1 cellular context compared by ENCODE assay signal in the genomic region with DNA sequence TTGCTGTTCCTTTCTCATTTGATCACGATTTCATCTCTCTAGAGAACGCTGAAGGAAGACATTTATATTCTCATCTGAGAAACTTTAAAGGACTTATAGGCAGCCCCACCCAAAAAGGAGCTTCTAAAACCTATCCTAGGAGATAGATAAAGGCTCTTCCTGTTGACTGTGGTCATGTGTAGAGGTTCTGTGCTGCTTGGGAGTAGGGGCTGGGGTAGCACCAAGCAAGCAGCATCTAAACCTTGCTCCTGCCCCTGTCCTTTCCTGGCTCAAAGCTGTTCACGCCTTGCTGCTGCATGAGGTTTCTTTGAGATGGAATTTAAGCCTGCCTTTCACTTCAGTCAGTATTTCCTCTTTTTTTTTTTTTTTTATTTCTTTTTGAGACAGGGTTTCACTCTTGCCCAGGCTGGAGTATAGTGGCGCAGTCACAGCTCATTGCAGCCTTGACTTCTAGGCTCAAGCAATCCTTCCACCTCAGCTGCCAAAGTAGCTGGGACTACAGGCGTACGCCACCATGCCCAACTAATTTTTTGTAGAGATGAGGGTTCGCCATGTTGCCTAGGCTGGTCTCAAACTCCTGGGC.
TF ChIP-seq lines count a peak whose summit lies in the region.

No MANE protein-coding gene starts in this region.

TF ChIP-seq in GM23338, 12 proteins besides CTCF, POLR2A, EP300 and RAD21:
- TF ChIP-seq ZNF462 (CRISPR knock-in tag; IDR thresholded peaks at IDR 0.05) = no peak
- TF ChIP-seq, protein P1, sequence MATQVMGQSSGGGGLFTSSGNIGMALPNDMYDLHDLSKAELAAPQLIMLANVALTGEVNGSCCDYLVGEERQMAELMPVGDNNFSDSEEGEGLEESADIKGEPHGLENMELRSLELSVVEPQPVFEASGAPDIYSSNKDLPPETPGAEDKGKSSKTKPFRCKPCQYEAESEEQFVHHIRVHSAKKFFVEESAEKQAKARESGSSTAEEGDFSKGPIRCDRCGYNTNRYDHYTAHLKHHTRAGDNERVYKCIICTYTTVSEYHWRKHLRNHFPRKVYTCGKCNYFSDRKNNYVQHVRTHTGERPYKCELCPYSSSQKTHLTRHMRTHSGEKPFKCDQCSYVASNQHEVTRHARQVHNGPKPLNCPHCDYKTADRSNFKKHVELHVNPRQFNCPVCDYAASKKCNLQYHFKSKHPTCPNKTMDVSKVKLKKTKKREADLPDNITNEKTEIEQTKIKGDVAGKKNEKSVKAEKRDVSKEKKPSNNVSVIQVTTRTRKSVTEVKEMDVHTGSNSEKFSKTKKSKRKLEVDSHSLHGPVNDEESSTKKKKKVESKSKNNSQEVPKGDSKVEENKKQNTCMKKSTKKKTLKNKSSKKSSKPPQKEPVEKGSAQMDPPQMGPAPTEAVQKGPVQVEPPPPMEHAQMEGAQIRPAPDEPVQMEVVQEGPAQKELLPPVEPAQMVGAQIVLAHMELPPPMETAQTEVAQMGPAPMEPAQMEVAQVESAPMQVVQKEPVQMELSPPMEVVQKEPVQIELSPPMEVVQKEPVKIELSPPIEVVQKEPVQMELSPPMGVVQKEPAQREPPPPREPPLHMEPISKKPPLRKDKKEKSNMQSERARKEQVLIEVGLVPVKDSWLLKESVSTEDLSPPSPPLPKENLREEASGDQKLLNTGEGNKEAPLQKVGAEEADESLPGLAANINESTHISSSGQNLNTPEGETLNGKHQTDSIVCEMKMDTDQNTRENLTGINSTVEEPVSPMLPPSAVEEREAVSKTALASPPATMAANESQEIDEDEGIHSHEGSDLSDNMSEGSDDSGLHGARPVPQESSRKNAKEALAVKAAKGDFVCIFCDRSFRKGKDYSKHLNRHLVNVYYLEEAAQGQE (IDR thresholded peaks at IDR 0.05; ENCODE audit: unreplicated experiment) = no peak
- no peak for TF ChIP-seq EZH2phosphoT487 (IDR thresholded peaks at IDR 0.05; ENCODE audit: unreplicated experiment)
- TF ChIP-seq CREB1 (CRISPR knock-in tag; IDR thresholded peaks at IDR 0.05; ENCODE audit: low read depth) = no peak
- TF ChIP-seq, protein P2, sequence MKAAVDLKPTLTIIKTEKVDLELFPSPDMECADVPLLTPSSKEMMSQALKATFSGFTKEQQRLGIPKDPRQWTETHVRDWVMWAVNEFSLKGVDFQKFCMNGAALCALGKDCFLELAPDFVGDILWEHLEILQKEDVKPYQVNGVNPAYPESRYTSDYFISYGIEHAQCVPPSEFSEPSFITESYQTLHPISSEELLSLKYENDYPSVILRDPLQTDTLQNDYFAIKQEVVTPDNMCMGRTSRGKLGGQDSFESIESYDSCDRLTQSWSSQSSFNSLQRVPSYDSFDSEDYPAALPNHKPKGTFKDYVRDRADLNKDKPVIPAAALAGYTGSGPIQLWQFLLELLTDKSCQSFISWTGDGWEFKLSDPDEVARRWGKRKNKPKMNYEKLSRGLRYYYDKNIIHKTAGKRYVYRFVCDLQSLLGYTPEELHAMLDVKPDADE (IDR thresholded peaks at IDR 0.05) = no peak
- no peak for TF ChIP-seq JUNB (IDR thresholded peaks at IDR 0.05; ENCODE audit: unreplicated experiment)
- no peak for TF ChIP-seq STAT1 (IDR thresholded peaks at IDR 0.05; ENCODE audit: unreplicated experiment)
- TF ChIP-seq EZH2 (IDR thresholded peaks at IDR 0.05; ENCODE audit: low read depth, unreplicated experiment) = no peak
- no peak for TF ChIP-seq NANOG (IDR thresholded peaks at IDR 0.05; ENCODE audit: borderline replicate concordance)
- TF ChIP-seq ZNF331 (CRISPR knock-in tag; IDR thresholded peaks at IDR 0.05; ENCODE audit: low read depth) = no peak
- TF ChIP-seq ZNF114 (CRISPR knock-in tag; IDR thresholded peaks at IDR 0.05) = no peak
